Comparison of ENCODE assay signal across 17 cellular contexts in genomic region chr3:173747427-173747826, GRCh38.
"Had no signal": no experiment of that assay in that cellular context is flagged by ENCODE, and none has a peak within 500 bp of the region (broad histone marks: within the 10 kb centered on the region; RNA-seq: fewer than 3 reads in every experiment).

No MANE protein-coding gene starts in this region.

- H3K27ac Mint-ChIP-seq: activated CD8-positive, alpha-beta memory T cell treated with anti-CD3 and anti-CD28 coated beads, Interleukin-2, amount 10 ng/mL, durations not matched to agents 7 days and 5 days; activated naive CD4-positive, alpha-beta T cell treated with anti-CD3 and anti-CD28 coated beads, Interleukin-2, amount 50 U/mL, for 24 hours; activated T-cell treated with anti-CD3 and anti-CD28 coated beads, Interleukin-2, amount 50 U/mL, for 24 hours; brain; dendritic cell treated with granulocyte-macrophage colony-stimulating factor and Interleukin-4, amounts not matched to agents 40 ng/mL and 50 ng/mL, for 4 days; nephron progenitor cell; T-helper 17 cell had no signal

- H3K27me3 ChIP-seq: esophagus muscularis mucosa, sigmoid colon, upper lobe of right lung had no signal

- H3K27me3 Mint-ChIP-seq: activated CD8-positive, alpha-beta memory T cell treated with anti-CD3 and anti-CD28 coated beads, Interleukin-2, amount 10 ng/mL, durations not matched to agents 7 days and 5 days; activated naive CD4-positive, alpha-beta T cell treated with anti-CD3 and anti-CD28 coated beads, Interleukin-2, amount 50 U/mL, for 24 hours; activated T-cell treated with anti-CD3 and anti-CD28 coated beads, Interleukin-2, amount 50 U/mL, for 24 hours; brain; dendritic cell treated with granulocyte-macrophage colony-stimulating factor and Interleukin-4, amounts not matched to agents 40 ng/mL and 50 ng/mL, for 4 days; T-helper 17 cell had no signal

- DNase-seq: activated CD4-positive, alpha-beta T cell treated with anti-CD3 and anti-CD28 coated beads, Interleukin-2, amount 50 U/mL, for 48 hours; activated CD8-positive, alpha-beta memory T cell treated with anti-CD3 and anti-CD28 coated beads, Interleukin-2, amount 10 ng/mL, durations not matched to agents 7 days and 5 days; activated effector memory CD4-positive, alpha-beta T cell treated with Interleukin-2 at 50 U/mL for 16 hours; activated T-cell treated with anti-CD3 and anti-CD28 coated beads, Interleukin-2, amount 50 U/mL, for 24 hours; foreskin melanocyte; kidney; nephron progenitor cell; sigmoid colon; stimulated activated CD4-positive, alpha-beta T cell treated with anti-CD3 and anti-CD28 coated beads, Interleukin-12 subunit alpha, Interleukin-12 subunit beta, amount 100 ng/mL, for 4 hours; stimulated activated CD4-positive, alpha-beta T cell treated with anti-CD3 and anti-CD28 coated beads, Interleukin-2, amount 100 ng/mL, for 48 hours; stimulated activated naive CD4-positive, alpha-beta T cell treated with Interleukin-2 at 50 U/mL for 16 hours; T-helper 17 cell; upper lobe of right lung had no signal

- H3K4me1 ChIP-seq: esophagus muscularis mucosa, sigmoid colon, upper lobe of right lung had no signal

- H3K27ac ChIP-seq: esophagus muscularis mucosa, sigmoid colon, upper lobe of right lung had no signal

- H3K4me3 Mint-ChIP-seq: activated CD8-positive, alpha-beta memory T cell treated with anti-CD3 and anti-CD28 coated beads, Interleukin-2, amount 10 ng/mL, durations not matched to agents 7 days and 5 days; activated naive CD4-positive, alpha-beta T cell treated with anti-CD3 and anti-CD28 coated beads, Interleukin-2, amount 50 U/mL, for 24 hours; activated T-cell treated with anti-CD3 and anti-CD28 coated beads, Interleukin-2, amount 50 U/mL, for 24 hours; brain; dendritic cell treated with granulocyte-macrophage colony-stimulating factor and Interleukin-4, amounts not matched to agents 40 ng/mL and 50 ng/mL, for 4 days; nephron progenitor cell; T-helper 17 cell had no signal

- H3K9me3 Mint-ChIP-seq: activated naive CD4-positive, alpha-beta T cell treated with anti-CD3 and anti-CD28 coated beads, Interleukin-2, amount 50 U/mL, for 24 hours; activated T-cell treated with anti-CD3 and anti-CD28 coated beads, Interleukin-2, amount 50 U/mL, for 24 hours; dendritic cell treated with granulocyte-macrophage colony-stimulating factor and Interleukin-4, amounts not matched to agents 40 ng/mL and 50 ng/mL, for 4 days; nephron progenitor cell had no signal

- H3K36me3 Mint-ChIP-seq: activated CD8-positive, alpha-beta memory T cell treated with anti-CD3 and anti-CD28 coated beads, Interleukin-2, amount 10 ng/mL, durations not matched to agents 7 days and 5 days; activated naive CD4-positive, alpha-beta T cell treated with anti-CD3 and anti-CD28 coated beads, Interleukin-2, amount 50 U/mL, for 24 hours; brain had no signal

- H3K9me3 ChIP-seq: esophagus muscularis mucosa, sigmoid colon, upper lobe of right lung had no signal

- H3K4me3 ChIP-seq: esophagus muscularis mucosa, sigmoid colon, upper lobe of right lung had no signal

- H3K36me3 ChIP-seq: esophagus muscularis mucosa, sigmoid colon, upper lobe of right lung had no signal

- H3K4me1 Mint-ChIP-seq: activated CD8-positive, alpha-beta memory T cell treated with anti-CD3 and anti-CD28 coated beads, Interleukin-2, amount 10 ng/mL, durations not matched to agents 7 days and 5 days; activated naive CD4-positive, alpha-beta T cell treated with anti-CD3 and anti-CD28 coated beads, Interleukin-2, amount 50 U/mL, for 24 hours; nephron progenitor cell; T-helper 17 cell had no signal

- ATAC-seq: activated CD8-positive, alpha-beta memory T cell treated with anti-CD3 and anti-CD28 coated beads, Interleukin-2, amount 10 ng/mL, durations not matched to agents 7 days and 5 days; T-helper 17 cell; upper lobe of right lung had no signal
